Comparison of ENCODE assay signal across 15 cellular contexts in the genomic region with DNA sequence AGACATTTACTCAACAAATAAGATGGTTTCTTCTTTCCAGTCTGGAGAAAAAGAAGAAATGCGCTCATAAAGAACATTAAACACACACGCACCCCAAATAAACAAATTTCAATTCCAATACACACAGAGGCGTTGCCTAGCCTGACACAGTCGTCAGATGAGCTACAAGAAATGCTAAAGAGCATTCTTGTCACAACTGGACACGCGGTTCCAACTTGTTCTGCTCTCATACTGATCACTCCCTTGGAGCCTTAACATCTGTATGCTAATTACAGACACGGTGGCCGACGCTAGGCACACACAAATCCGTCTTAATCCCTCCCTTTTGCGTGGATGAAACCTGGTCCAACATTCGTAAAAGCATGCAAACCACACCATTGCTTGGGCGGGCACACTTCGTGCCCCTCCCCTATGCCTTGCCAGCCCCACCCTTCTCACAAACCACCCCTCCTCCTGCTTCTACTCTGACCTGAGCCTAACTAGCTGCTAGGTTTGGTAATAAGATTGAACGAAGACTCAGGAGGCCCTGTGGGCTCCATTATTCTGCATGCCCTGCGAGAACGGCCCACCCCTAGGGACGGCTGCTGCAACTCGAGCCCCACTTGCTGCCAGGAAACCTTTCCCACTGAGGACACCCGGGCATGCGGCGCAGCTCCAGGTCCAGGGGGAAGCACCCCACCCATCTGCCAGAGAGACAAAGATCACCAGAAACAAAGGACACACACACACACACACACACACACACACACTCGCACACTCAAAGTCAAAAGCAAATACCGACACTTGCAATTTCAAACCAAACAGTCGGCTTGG. TPM values are rescaled to one million over a fixed set of nuclear protein-coding genes. Genes with fewer than 3 reads are reported as not detected.
DNase-seq lines count a peak whose midpoint lies in the region; ATAC-seq and TF ChIP-seq lines count a peak whose summit lies in the region.
"Had no signal": no experiment of that assay in that cellular context is flagged by ENCODE, and none has a peak within 500 bp of the region (broad histone marks: within the 10 kb centered on the region; RNA-seq: fewer than 3 reads in every experiment).

No MANE protein-coding gene starts in this region.

- peaks cover 4% of the 10 kb centered on the region for H3K4me1 ChIP-seq in lower lobe of right lung
- H3K4me1 ChIP-seq: foreskin keratinocyte had no signal

- H3K4me3 ChIP-seq in H7 (ENCODE audit: insufficient read depth, low read depth, low read length) (no peak overlapping the region), lower lobe of right lung (no peak overlapping the region)

- H3K27me3 ChIP-seq in H7 (ENCODE audit: control insufficient read depth, insufficient read depth, low read length) (peaks cover 70% of the 10 kb centered on the region), layer of hippocampus (ENCODE audit: control insufficient read depth, insufficient read depth, low read length) (peaks cover 2% of the 10 kb centered on the region), lower lobe of right lung (ENCODE audit: low read depth) (peaks cover 69% of the 10 kb centered on the region)

- ATAC-seq in lower lobe of right lung, result no peak
- ATAC-seq in HG02884 (IDR thresholded peaks at IDR 0.05; ENCODE audit: unreplicated experiment), result no peak
- ATAC-seq: left cardiac atrium; stimulated activated effector memory CD8-positive, alpha-beta T cell treated with anti-CD3 and anti-CD28 coated beads, Interleukin-12 subunit alpha, Interleukin-12 subunit beta, amount 100 ng/mL, for 72 hours had no signal

- H3K27ac ChIP-seq in caudate nucleus (ENCODE audit: low read depth, low read length) (peak overlapping the region; percentile 1), layer of hippocampus (ENCODE audit: low read depth, low read length) (peak overlapping the region; percentile 16), lower lobe of right lung (no peak overlapping the region)
- H3K27ac ChIP-seq: foreskin keratinocyte, RWPE1 had no signal

- no peaks in the 10 kb centered on the region for H3K9me3 ChIP-seq in lower lobe of right lung

- H3K36me3 ChIP-seq in H7 (replicated peaks; ENCODE audit: control insufficient read depth, insufficient read depth, low read length) (no peaks in the 10 kb centered on the region), lower lobe of right lung (no peaks in the 10 kb centered on the region)

- TF ChIP-seq CTCF in lower lobe of right lung (IDR thresholded peaks at IDR 0.05), result no peak

- DNase-seq in COLO668 (lab: John Stamatoyannopoulos, UW; ENCODE audit: unreplicated experiment), result peak; percentile 61
- peak; percentile 56 for DNase-seq in H7
- DNase-seq in caudate nucleus (lab: John Stamatoyannopoulos, UW), result peak in 9 of 61 donors; percentile 10 to 66 (median 33)
- DNase-seq in OCI-M2 (lab: John Stamatoyannopoulos, UW; ENCODE audit: unreplicated experiment), result no peak
- no peak for DNase-seq in lower lobe of right lung
- no peak for DNase-seq in activated CD8-positive, alpha-beta memory T cell treated with anti-CD3 and anti-CD28 coated beads, Interleukin-2, amount 50 U/mL, for 4 hours
- DNase-seq: DND-41; left cardiac atrium; NCI-H524 treated with DMSO at 0.1 percent for 48 hours; stimulated activated CD4-positive, alpha-beta T cell treated with anti-CD3 and anti-CD28 coated beads, Interleukin-4, amount 100 ng/mL, for 24 hours had no signal

- intact Hi-C loops in lower lobe of right lung (cut with DNase I), result no loop called here

RNA-seq across cellular contexts. Expression of a gene that starts 1.2 kb away (rescaled TPM):
- total RNA-seq in H7 (2014; rRNA removed; shearing (Covaris generic)), result 0.03 TPM in 1 of 2 replicates, not detected in the other
- total RNA-seq in lower lobe of right lung, result not detected
- total RNA-seq: left cardiac atrium had no signal

Comparison
In these comparisons a context has a peak if more than half of its experiments do, and no peak if none do; other contexts are left out.
1. DNase-seq: peak in COLO668 (single experiment) and H7 (single experiment); none in OCI-M2 (single experiment), lower lobe of right lung (single experiment) and activated CD8-positive, alpha-beta memory T cell treated with anti-CD3 and anti-CD28 coated beads, Interleukin-2, amount 50 U/mL, for 4 hours (single experiment).